ENCODE assay signal across 10 cellular contexts in the genomic region with DNA sequence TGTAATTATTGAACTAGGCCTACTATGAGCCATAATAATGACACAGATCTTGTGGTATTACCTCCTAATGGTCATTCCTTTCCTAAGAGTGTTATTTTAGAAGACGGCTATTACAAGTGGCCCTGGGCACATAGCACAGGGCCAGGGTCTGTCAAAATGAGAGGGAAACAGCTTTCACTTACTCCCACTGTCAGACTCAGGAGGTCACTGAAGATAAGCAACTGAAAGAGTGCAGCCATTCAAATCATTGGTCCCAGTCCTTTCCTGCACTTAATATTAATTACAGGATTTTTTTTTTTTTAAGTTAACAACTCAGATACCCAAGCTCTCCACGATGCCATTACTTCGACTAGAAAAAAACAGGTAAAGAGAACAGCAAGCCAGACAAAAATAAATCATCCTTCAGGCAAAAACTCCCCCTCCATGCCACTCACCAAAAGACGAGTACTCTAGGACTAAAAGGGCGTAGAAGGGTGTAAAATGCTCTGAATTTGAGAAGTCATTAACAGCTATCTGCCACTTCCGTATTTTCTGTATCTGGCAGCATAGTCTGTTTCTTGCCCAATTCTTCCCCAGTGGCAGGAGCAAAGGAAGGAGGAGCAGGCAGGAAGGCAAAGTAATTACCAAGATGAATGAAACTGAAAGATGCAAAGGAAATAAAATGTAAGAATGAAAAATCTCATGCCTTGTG.
DNase-seq lines count a peak whose midpoint lies in the region; ATAC-seq and TF ChIP-seq lines count a peak whose summit lies in the region.
"Had no signal": no experiment of that assay in that cellular context is flagged by ENCODE, and none has a peak within 500 bp of the region (broad histone marks: within the 10 kb centered on the region; RNA-seq: fewer than 3 reads in every experiment).

No MANE protein-coding gene starts in this region.

- H3K4me1 Mint-ChIP-seq in H9, result peaks cover 64 to 65% of the 10 kb centered on the region in 2 experiments
- no peaks in the 10 kb centered on the region for H3K4me1 Mint-ChIP-seq in activated CD4-positive, alpha-beta memory T cell treated with anti-CD3 and anti-CD28 coated beads, Interleukin-2, amount 10 ng/mL, durations not matched to agents 7 days and 5 days

- H3T11ph ChIP-seq in H9 (ENCODE audit: low read length), result no peak overlapping the region

- H2AFZ ChIP-seq in H9 (ENCODE audit: low read length) (no peak overlapping the region), OCI-LY7 (ENCODE audit: low read length) (no peak overlapping the region), trophoblast cell (ENCODE audit: insufficient read depth, low read length, poor library complexity) (no peak overlapping the region)

- H4K5ac ChIP-seq in H9 (ENCODE audit: insufficient read length, low read depth, low read length), result no peak overlapping the region

- TF ChIP-seq CTCF in H9 (conservative IDR thresholded peaks at IDR 0.05) (no peak), OCI-LY7 (conservative IDR thresholded peaks at IDR 0.05; ENCODE audit: low read length) (no peak), epithelial cell of proximal tubule (conservative IDR thresholded peaks at IDR 0.05; ENCODE audit: low read depth, low read length) (no peak)

- no peak overlapping the region for H2BK5ac ChIP-seq in H9 (ENCODE audit: insufficient read length, low read length)
- H2BK5ac ChIP-seq in trophoblast cell (ENCODE audit: low read depth, low read length, poor library complexity), result peak overlapping the region; percentile 70

- H3K23ac ChIP-seq in H9 (ENCODE audit: insufficient read length, low read depth, low read length), result no peak overlapping the region
- no peak overlapping the region for H3K23ac ChIP-seq in trophoblast cell (ENCODE audit: low read length)

- H3K14ac ChIP-seq in H9 (ENCODE audit: insufficient read depth, low read length) (no peak overlapping the region), trophoblast cell (ENCODE audit: low read length) (peak overlapping the region; percentile 43)

- H3K4ac ChIP-seq in H9 (ENCODE audit: low read depth, low read length) (no peak overlapping the region), trophoblast cell (ENCODE audit: low read depth, low read length) (peak overlapping the region; percentile 44)

- no peaks in the 10 kb centered on the region for H3K27me3 Mint-ChIP-seq in H9 (ENCODE audit: low read depth)
- H3K27me3 Mint-ChIP-seq in activated CD4-positive, alpha-beta memory T cell treated with anti-CD3 and anti-CD28 coated beads, Interleukin-2, amount 10 ng/mL, durations not matched to agents 7 days and 5 days, result peaks cover 1% of the 10 kb centered on the region

- H2BK120ac ChIP-seq in H9 (ENCODE audit: low read depth, low read length, poor library complexity, severe bottlenecking) (no peak overlapping the region), trophoblast cell (ENCODE audit: insufficient read depth, low read length, poor library complexity) (peak overlapping the region; percentile 79)

- CTCF ChIA-PET in OCI-LY7 (lab: Charles Lee; ENCODE audit: unreplicated experiment), result no interaction called here
- CTCF ChIA-PET in activated CD4-positive, alpha-beta memory T cell treated with anti-CD3 and anti-CD28 coated beads, Interleukin-2, amount 10 ng/mL, durations not matched to agents 7 days and 5 days (lab: Charles Lee), result no interaction called here

- H3K9me3 ChIP-seq in H9 (ENCODE audit: control insufficient read depth, low read depth, low read length) (no peaks in the 10 kb centered on the region), OCI-LY7 (ENCODE audit: low read length) (no peaks in the 10 kb centered on the region), trophoblast cell (ENCODE audit: insufficient read depth, low read depth, low read length) (no peaks in the 10 kb centered on the region)

- H3K27me3 ChIP-seq in H9 (ENCODE audit: insufficient read depth, low read length), result no peaks in the 10 kb centered on the region
- H3K27me3 ChIP-seq in trophoblast cell (ENCODE audit: insufficient read depth, low read length), result no peaks in the 10 kb centered on the region

- no peak overlapping the region for H3K18ac ChIP-seq in H9 (ENCODE audit: insufficient read length, low read depth, low read length)
- H3K18ac ChIP-seq in trophoblast cell (ENCODE audit: low read length), result no peak overlapping the region

- BruUV-seq in OCI-LY7 (replicated peaks; lab: Mats Ljungman, UMichigan), result no TSS peak

- H3K4me3 ChIP-seq in OCI-LY7 (ENCODE audit: low read depth, low read length, poor library complexity, severe bottlenecking) (no peak overlapping the region), epithelial cell of proximal tubule (ENCODE audit: low read depth, low read length) (peak overlapping the region; percentile 11), trophoblast cell (ENCODE audit: low read depth, low read length) (no peak overlapping the region)

- H3K4me1 ChIP-seq in H9 (ENCODE audit: insufficient read depth, low read length), result peaks cover 25% of the 10 kb centered on the region; the same call in 1 of the 2 replicates
- peaks cover 91% of the 10 kb centered on the region for H3K4me1 ChIP-seq in OCI-LY7 (ENCODE audit: insufficient read depth, low read length, poor library complexity, severe bottlenecking)
- H3K4me1 ChIP-seq in trophoblast cell (ENCODE audit: control insufficient read depth in 1 of 2, insufficient read depth in 2 of 2, low read length in 2 of 2), result peaks cover 19 to 34% of the 10 kb centered on the region in 2 experiments

- H3K56ac ChIP-seq in H9 (ENCODE audit: insufficient read length, low read depth, low read length), result no peak overlapping the region

- POLR2A ChIA-PET in OCI-LY7 (lab: Charles Lee), result interaction anchor here (0.7 to 3.5 kb wide), 16 partner anchors 8 to 634 kb away, joined by 3 to 13 read pairs (median 4); no protein-coding TSS in a partner anchor
- POLR2A ChIA-PET in activated CD4-positive, alpha-beta memory T cell treated with anti-CD3 and anti-CD28 coated beads, Interleukin-2, amount 10 ng/mL, durations not matched to agents 7 days and 5 days (lab: Charles Lee), result no interaction called here

- H3K23me2 ChIP-seq in H9 (ENCODE audit: insufficient read length, low read depth, low read length, poor library complexity, severe bottlenecking), result no peaks in the 10 kb centered on the region

- H3K9me2 ChIP-seq in OCI-LY7 (ENCODE audit: insufficient read depth, low read length), result no peaks in the 10 kb centered on the region

- H3K4me2 ChIP-seq in H9 (ENCODE audit: insufficient read depth, insufficient read length, low read length), result no peak overlapping the region
- H3K4me2 ChIP-seq in OCI-LY7 (ENCODE audit: low read length), result peak overlapping the region; percentile 55
- H3K4me2 ChIP-seq in trophoblast cell (ENCODE audit: low read length), result no peak overlapping the region

- H2BK20ac ChIP-seq in H9 (ENCODE audit: low read depth, low read length, poor library complexity, severe bottlenecking), result no peak overlapping the region

- H3K36me3 ChIP-seq in OCI-LY7 (ENCODE audit: insufficient read depth, low read length), result no peaks in the 10 kb centered on the region
- no peaks in the 10 kb centered on the region for H3K36me3 ChIP-seq in trophoblast cell (ENCODE audit: control insufficient read depth in 1 of 2, insufficient read depth in 2 of 2, low read length in 2 of 2)

- H3K9ac ChIP-seq in H9 (ENCODE audit: extremely low read depth, insufficient read length, low read length) (no peak overlapping the region), trophoblast cell (ENCODE audit: low read length) (no peak overlapping the region)

- H3K79me1 ChIP-seq in H9 (ENCODE audit: insufficient read depth, low read depth, low read length, poor library complexity, severe bottlenecking) (peaks cover 2% of the 10 kb centered on the region), trophoblast cell (ENCODE audit: low read length) (peaks cover 36% of the 10 kb centered on the region)

- no peak overlapping the region for H2BK12ac ChIP-seq in H9 (ENCODE audit: insufficient read length, low read depth, low read length)
- peak overlapping the region; percentile 61 for H2BK12ac ChIP-seq in trophoblast cell (ENCODE audit: low read length)

- peak overlapping the region; percentile 47 to 87 (median 85); a peak in 5 of 7 replicates for H3K27ac Mint-ChIP-seq in H9
- H3K27ac Mint-ChIP-seq in activated CD4-positive, alpha-beta memory T cell treated with anti-CD3 and anti-CD28 coated beads, Interleukin-2, amount 10 ng/mL, durations not matched to agents 7 days and 5 days, result no peak overlapping the region
- H3K27ac Mint-ChIP-seq: activated T-helper 2 cell treated with anti-CD3 and anti-CD28 coated beads, Interferon-gamma antibody, Interleukin-2, Interleukin-4, amounts not matched to agents 10 μg/mL and 5 μg/mL and 100 μg/mL, durations not matched to agents 14 hours and 24 hours and 36 hours had no signal

- H2AK5ac ChIP-seq in H9 (ENCODE audit: insufficient read length, low read length) (no peak overlapping the region), trophoblast cell (ENCODE audit: low read length) (no peak overlapping the region)

- no peak overlapping the region for H4K12ac ChIP-seq in trophoblast cell (ENCODE audit: low read depth, low read length)

- DNase-seq in H9, result no peak
- DNase-seq in OCI-LY7 (ENCODE audit: low spot score), result peak; percentile 29
- DNase-seq in epithelial cell of proximal tubule (ENCODE audit: low read depth), result no peak
- DNase-seq in trophoblast cell, result no peak
- no peak for DNase-seq in mesenteric fat pad (ENCODE audit: low spot score)
- DNase-seq in Ammon's horn (ENCODE audit: low spot score), result no peak
- DNase-seq in activated CD4-positive, alpha-beta memory T cell treated with anti-CD3 and anti-CD28 coated beads, Interleukin-2, amount 10 ng/mL, durations not matched to agents 7 days and 5 days, result no peak
- DNase-seq: NCI-H524 had no signal

- no peaks in the 10 kb centered on the region; a peak in 1 of 5 replicates for H3K9me3 Mint-ChIP-seq in H9
- no peaks in the 10 kb centered on the region for H3K9me3 Mint-ChIP-seq in activated CD4-positive, alpha-beta memory T cell treated with anti-CD3 and anti-CD28 coated beads, Interleukin-2, amount 10 ng/mL, durations not matched to agents 7 days and 5 days
- H3K9me3 Mint-ChIP-seq: activated T-helper 2 cell treated with anti-CD3 and anti-CD28 coated beads, Interferon-gamma antibody, Interleukin-2, Interleukin-4, amounts not matched to agents 10 μg/mL and 5 μg/mL and 100 μg/mL, durations not matched to agents 14 hours and 24 hours and 36 hours had no signal

- H4K8ac ChIP-seq in H9 (replicated peaks; ENCODE audit: insufficient read length, low read depth, low read length) (no peak overlapping the region), trophoblast cell (ENCODE audit: low read depth, low read length) (no peak overlapping the region)

- no peaks in the 10 kb centered on the region for H4K20me1 ChIP-seq in H9 (ENCODE audit: control insufficient read depth, insufficient read depth, insufficient read length)
- no peaks in the 10 kb centered on the region for H4K20me1 ChIP-seq in OCI-LY7 (ENCODE audit: insufficient read depth, low read length)

- no peaks in the 10 kb centered on the region; a peak in 1 of 7 replicates for H3K36me3 Mint-ChIP-seq in H9 (ENCODE audit: insufficient read depth in 1 of 3, low read depth in 3 of 3)
- H3K36me3 Mint-ChIP-seq in activated CD4-positive, alpha-beta memory T cell treated with anti-CD3 and anti-CD28 coated beads, Interleukin-2, amount 10 ng/mL, durations not matched to agents 7 days and 5 days (ENCODE audit: low read depth), result no peaks in the 10 kb centered on the region

- H4K91ac ChIP-seq in H9 (ENCODE audit: insufficient read length, low read depth, low read length) (no peak overlapping the region), trophoblast cell (ENCODE audit: low read depth, low read length) (peak overlapping the region; percentile 57)

- H2BK15ac ChIP-seq in H9 (ENCODE audit: low read depth, low read length), result no peak overlapping the region

- intact Hi-C loops in OCI-LY7 (cut with micrococcal nuclease; ENCODE audit: unreplicated experiment), result loop anchor here (10.0 kb wide), 1 partner anchor 246 kb away; no protein-coding TSS in a partner anchor

- WGBS in H9 (ENCODE audit: extremely low coverage, insufficient read length, low lambda C conversion rate), result no CpG with 5 or more reads among the region's 6 CpGs
- WGBS in trophoblast cell (ENCODE audit: extremely low coverage, insufficient coverage, insufficient read length), result no CpG with 5 or more reads among the region's 6 CpGs

- peak overlapping the region in 1 of 2 experiments; percentile 4; a peak in 1 of 5 replicates for H3K4me3 Mint-ChIP-seq in H9
- no peak overlapping the region for H3K4me3 Mint-ChIP-seq in activated CD4-positive, alpha-beta memory T cell treated with anti-CD3 and anti-CD28 coated beads, Interleukin-2, amount 10 ng/mL, durations not matched to agents 7 days and 5 days

- ATAC-seq in HG03196 (IDR thresholded peaks at IDR 0.05; ENCODE audit: unreplicated experiment), result no peak

- H3K79me2 ChIP-seq in H9 (ENCODE audit: insufficient read depth, low read length) (peaks cover 6% of the 10 kb centered on the region; the same call in 1 of the 2 replicates), OCI-LY7 (ENCODE audit: insufficient read depth, low read depth, low read length) (peaks cover 95% of the 10 kb centered on the region), trophoblast cell (ENCODE audit: control insufficient read depth, insufficient read depth, low read length, poor library complexity) (peaks cover 3% of the 10 kb centered on the region)

- H3K27ac ChIP-seq in H9 (ENCODE audit: insufficient read length, low read depth, low read length) (no peak overlapping the region), OCI-LY7 (ENCODE audit: low read depth, low read length, poor library complexity, severe bottlenecking) (peak overlapping the region; percentile 0), trophoblast cell (ENCODE audit: low read depth, low read length) (peak overlapping the region; percentile 94)
